In genomic region chr1:153768316-153769126, GRCh38 we compare ENCODE assay signal across 23 cellular contexts. TPM values are rescaled to one million over a fixed set of nuclear protein-coding genes. Genes with fewer than 3 reads are reported as not detected.
DNase-seq lines count a peak whose midpoint lies in the region; ATAC-seq and TF ChIP-seq lines count a peak whose summit lies in the region.
"Had no signal": no experiment of that assay in that cellular context is flagged by ENCODE, and none has a peak within 500 bp of the region (broad histone marks: within the 10 kb centered on the region; RNA-seq: fewer than 3 reads in every experiment).

No MANE protein-coding gene starts in this region.

- H3K27me3 ChIP-seq in neutrophil = no peaks in the 10 kb centered on the region

- peaks cover 15 to 16% of the 10 kb centered on the region in 2 experiments for H3K4me1 ChIP-seq in neutrophil (ENCODE audit: control insufficient read depth in 1 of 2, insufficient read depth in 1 of 2, low read depth in 1 of 2, low read length in 1 of 2)
- H3K4me1 ChIP-seq: prostate gland had no signal

- intact Hi-C loops in left colon (cut with DNase I, micrococcal nuclease) = no loop called here

- TF ChIP-seq CTCF in 22Rv1 (IDR thresholded peaks at IDR 0.05) = no peak
- no peak for TF ChIP-seq CTCF in neutrophil (IDR thresholded peaks at IDR 0.05)

- H3K27ac ChIP-seq in 22Rv1 (peak overlapping the region; percentile 37), neutrophil (peak overlapping the region; percentile 36)
- H3K27ac ChIP-seq: KMS-11, prostate gland had no signal

- DNase-seq in HuH-7 (ENCODE audit: low spot score) = peak; percentile 66
- DNase-seq in left colon = peak; percentile 42 to 73
- no peak for DNase-seq in NCI-H748 (lab: John Stamatoyannopoulos, UW; ENCODE audit: unreplicated experiment)
- DNase-seq in activated gamma-delta T cell (lab: John Stamatoyannopoulos, UW) = no peak
- no peak for DNase-seq in SHP77 (lab: John Stamatoyannopoulos, UW)
- DNase-seq: activated CD4-positive, alpha-beta T cell treated with anti-CD3 and anti-CD28 coated beads, Interleukin-2, amount 50 U/mL, for 1 hour; aorta; CD4-positive, alpha-beta memory T cell; cerebellar nuclear complex; effector CD8-positive, alpha-beta T cell; HFFc6; mammary epithelial cell; naive thymus-derived CD4-positive, alpha-beta T cell; NCI-H2081 treated with DMSO at 0.1 percent for 48 hours; NCI-H524; stimulated activated CD4-positive, alpha-beta T cell treated with anti-CD3 and anti-CD28 coated beads, Interleukin-4, amount 100 ng/mL, for 1 hour had no signal

- no peak overlapping the region for H3K4me3 ChIP-seq in neutrophil (ENCODE audit: low read depth in 1 of 2, low read length in 1 of 2)
- H3K4me3 ChIP-seq: prostate gland, skin epidermis had no signal

- peaks cover 84% of the 10 kb centered on the region for H3K36me3 ChIP-seq in neutrophil

- no peaks in the 10 kb centered on the region for H3K9me3 ChIP-seq in neutrophil
- H3K9me3 ChIP-seq: prostate gland had no signal

- ATAC-seq in left colon (peak; percentile 90), GM19351 (IDR thresholded peaks at IDR 0.05; ENCODE audit: unreplicated experiment) (no peak)
- ATAC-seq: esophagus mucosa; naive thymus-derived CD4-positive, alpha-beta T cell had no signal

RNA-seq across cellular contexts. Expression of gene SLC27A3, which starts 6.7 kb away (rescaled TPM):
- 10 to 100 TPM; 22.5 to 24.8 TPM for total RNA-seq in left colon

RNA-seq across cellular contexts. Expression of gene INTS3, which starts 40.7 kb away (rescaled TPM):
- 10 to 100 TPM; 25.8 to 28.1 TPM for total RNA-seq in left colon

Comparison
In these comparisons a context has a peak if more than half of its experiments do, and no peak if none do; other contexts are left out.
1. DNase-seq: peak in HuH-7 (single experiment) and left colon (2 of 2); none in NCI-H748 (single experiment), activated gamma-delta T cell (single experiment) and SHP77 (0 of 2).